13 cellular contexts compared by ENCODE assay signal in genomic region chr22:27456696-27457503, GRCh38.
A peak's percentile ranks its signal among the peaks of the same experiment; 100 is the strongest.
DNase-seq lines count a peak whose midpoint lies in the region; ATAC-seq and TF ChIP-seq lines count a peak whose summit lies in the region.
"Had no signal": no experiment of that assay in that cellular context is flagged by ENCODE, and none has a peak within 500 bp of the region (broad histone marks: within the 10 kb centered on the region; RNA-seq: fewer than 3 reads in every experiment).

No MANE protein-coding gene starts in this region.

- no peak for TF ChIP-seq POLR2A in GM18505 (IDR thresholded peaks at IDR 0.05; ENCODE audit: borderline replicate concordance, extremely low read depth, insufficient read depth, insufficient read length)

- no peaks in the 10 kb centered on the region for H3K36me3 Mint-ChIP-seq in nephron (ENCODE audit: low read depth)

- H3K27me3 Mint-ChIP-seq in nephron (ENCODE audit: low read depth) = peaks cover 39% of the 10 kb centered on the region

- TF ChIP-seq CTCF in epithelial cell of esophagus (IDR thresholded peaks at IDR 0.05; ENCODE audit: insufficient read depth, low read depth, low read length, missing control alignments) = no peak
- TF ChIP-seq CTCF in nephron (IDR thresholded peaks at IDR 0.05; ENCODE audit: unreplicated experiment in 3 of 3) = no peak

- ATAC-seq in GM18505 (IDR thresholded peaks at IDR 0.05; ENCODE audit: unreplicated experiment) = no peak
- ATAC-seq in HG02840 (IDR thresholded peaks at IDR 0.05; ENCODE audit: low FRiP score, unreplicated experiment) = no peak
- ATAC-seq: activated CD4-positive, CD25-positive, alpha-beta regulatory T cell treated with anti-CD3 and anti-CD28 coated beads, Interleukin-2, amount 50 U/mL, for 24 hours had no signal

- H3K4me3 Mint-ChIP-seq in nephron = peak overlapping the region in 1 of 3 experiments; percentile 17
- H3K4me3 Mint-ChIP-seq: dendritic cell treated with granulocyte-macrophage colony-stimulating factor and Interleukin-4, amounts not matched to agents 40 ng/mL and 50 ng/mL, for 4 days had no signal

- H3K4me1 Mint-ChIP-seq in nephron = peaks cover 41% of the 10 kb centered on the region

- H3K4me3 ChIP-seq in epithelial cell of esophagus (ENCODE audit: low read length) = no peak overlapping the region

- peak overlapping the region in 2 of 3 experiments; percentile 34 to 66 for H3K27ac Mint-ChIP-seq in nephron
- H3K27ac Mint-ChIP-seq: dendritic cell treated with granulocyte-macrophage colony-stimulating factor and Interleukin-4, amounts not matched to agents 40 ng/mL and 50 ng/mL, for 4 days had no signal

- no peaks in the 10 kb centered on the region for H3K9me3 Mint-ChIP-seq in nephron
- H3K9me3 Mint-ChIP-seq: dendritic cell treated with granulocyte-macrophage colony-stimulating factor and Interleukin-4, amounts not matched to agents 40 ng/mL and 50 ng/mL, for 4 days had no signal

- DNase-seq in EH (ENCODE audit: low read depth) = peak; percentile 96
- DNase-seq in RKO (ENCODE audit: low spot score) = peak; percentile 18
- DNase-seq in epithelial cell of esophagus (ENCODE audit: low read depth) = peak; percentile 99
- no peak for DNase-seq in GOT3 (lab: John Stamatoyannopoulos, UW)
- DNase-seq in activated CD4-positive, alpha-beta T cell treated with anti-CD3 and anti-CD28 coated beads, Interleukin-2, amount 50 U/mL, for 4 hours = no peak
- DNase-seq: activated effector memory CD4-positive, alpha-beta T cell treated with anti-CD3 and anti-CD28 coated beads, Interleukin-2, amount 50 U/mL, for 16 hours; NCI-H2081; stimulated activated CD4-positive, alpha-beta T cell treated with anti-CD3 and anti-CD28 coated beads, Interleukin-4, amount 100 ng/mL, for 4 hours had no signal

Comparison
In these comparisons a context has a peak if more than half of its experiments do, and no peak if none do; other contexts are left out.
1. DNase-seq: peak in EH (single experiment), RKO (single experiment) and epithelial cell of esophagus (single experiment); none in GOT3 (single experiment) and activated CD4-positive, alpha-beta T cell treated with anti-CD3 and anti-CD28 coated beads, Interleukin-2, amount 50 U/mL, for 4 hours (0 of 2).